In the genomic region with DNA sequence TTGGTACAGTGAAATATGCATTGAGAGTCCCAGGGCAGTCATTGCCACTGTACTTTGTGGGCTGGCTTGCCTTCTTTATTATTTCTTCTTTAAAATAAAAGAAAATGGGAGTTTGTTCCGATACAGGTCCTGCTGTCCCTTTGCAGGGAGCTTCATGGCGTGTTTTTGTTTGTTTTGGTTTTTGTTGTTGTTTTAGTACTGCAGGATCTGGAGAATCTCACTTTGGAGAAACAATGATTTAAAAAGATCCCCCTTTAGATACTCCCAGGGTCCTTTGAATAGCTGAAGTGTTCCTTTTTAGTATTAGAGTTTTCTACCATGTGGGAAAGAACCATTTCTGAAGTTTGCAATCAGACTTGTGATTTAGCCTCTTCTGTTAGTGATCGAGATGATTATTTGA, we compare ENCODE assay signal across 19 cellular contexts.
"Had no signal": no experiment of that assay in that cellular context is flagged by ENCODE, and none has a peak within 500 bp of the region (broad histone marks: within the 10 kb centered on the region; RNA-seq: fewer than 3 reads in every experiment).

No MANE protein-coding gene starts in this region.

- H2AFZ ChIP-seq: hepatocyte had no signal

- H3K27ac ChIP-seq: colonic mucosa, foreskin keratinocyte, hepatocyte, left ventricle myocardium inferior, stomach, thoracic aorta, transverse colon had no signal

- H3K36me3 Mint-ChIP-seq: naive B cell had no signal

- H3K4me1 ChIP-seq: colonic mucosa, foreskin keratinocyte had no signal

- H3K9me3 ChIP-seq: colonic mucosa, left ventricle myocardium inferior, ovary, right atrium auricular region, stomach, thoracic aorta, transverse colon had no signal

- FAIRE-seq: kidney, small intestine had no signal

- ATAC-seq: foreskin keratinocyte had no signal

- H3K4me3 ChIP-seq: colonic mucosa, hepatocyte, left ventricle myocardium inferior, lung, ovary, right atrium auricular region, stomach, thoracic aorta, transverse colon had no signal

- H3K27me3 ChIP-seq: colonic mucosa, foreskin keratinocyte, hepatocyte, ovary, right atrium auricular region, stomach, transverse colon had no signal

- H3K9me3 Mint-ChIP-seq: naive B cell had no signal

- DNase-seq: colonic mucosa; dermis blood vessel endothelial cell; foreskin keratinocyte; head of caudate nucleus; kidney; left cardiac atrium; left ventricle myocardium inferior; naive B cell; stimulated activated CD4-positive, alpha-beta T cell treated with anti-CD3 and anti-CD28 coated beads, Interleukin-12 subunit alpha, Interleukin-12 subunit beta, amount 100 ng/mL, for 4 hours; stimulated activated naive CD4-positive, alpha-beta T cell; stomach; substantia nigra; transverse colon had no signal

- H3K4me3 Mint-ChIP-seq: naive B cell had no signal

- H3K4me2 ChIP-seq: hepatocyte had no signal

- H3K27me3 Mint-ChIP-seq: naive B cell had no signal

- H3K36me3 ChIP-seq: colonic mucosa, left ventricle myocardium inferior, ovary, thoracic aorta, transverse colon had no signal
